Comparison of ENCODE assay signal across 1 cellular context in the genomic region with DNA sequence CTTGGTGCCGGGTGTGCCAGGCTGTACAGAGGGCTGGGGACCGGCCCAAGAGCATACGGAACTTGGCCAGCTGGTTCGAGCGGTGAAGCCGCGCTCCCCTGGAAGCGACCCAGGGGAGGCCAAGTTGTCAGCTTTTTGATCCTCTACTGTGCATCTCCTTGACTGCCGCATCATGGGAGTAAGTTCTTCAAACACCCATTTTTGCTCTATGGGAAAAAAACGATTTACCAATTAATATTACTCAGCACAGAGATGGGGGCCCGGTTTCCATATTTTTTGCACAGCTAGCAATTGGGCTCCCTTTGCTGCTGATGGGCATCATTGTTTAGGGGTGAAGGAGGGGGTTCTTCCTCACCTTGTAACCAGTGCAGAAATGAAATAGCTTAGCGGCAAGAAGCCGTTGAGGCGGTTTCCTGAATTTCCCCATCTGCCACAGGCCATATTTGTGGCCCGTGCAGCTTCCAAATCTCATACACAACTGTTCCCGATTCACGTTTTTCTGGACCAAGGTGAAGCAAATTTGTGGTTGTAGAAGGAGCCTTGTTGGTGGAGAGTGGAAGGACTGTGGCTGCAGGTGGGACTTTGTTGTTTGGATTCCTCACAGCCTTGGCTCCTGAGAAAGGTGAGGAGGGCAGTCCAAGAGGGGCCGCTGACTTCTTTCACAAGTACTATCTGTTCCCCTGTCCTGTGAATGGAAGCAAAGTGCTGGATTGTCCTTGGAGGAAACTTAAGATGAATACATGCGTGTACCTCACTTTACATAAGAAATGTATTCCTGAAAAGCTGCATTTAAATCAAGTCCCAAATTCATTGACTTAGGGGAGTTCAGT.
TF ChIP-seq lines count a peak whose summit lies in the region.

No MANE protein-coding gene starts in this region.

TF ChIP-seq in endothelial cell of umbilical vein, 7 proteins besides CTCF, POLR2A, EP300 and RAD21 (continued from another document):
- TF ChIP-seq, protein P1, sequence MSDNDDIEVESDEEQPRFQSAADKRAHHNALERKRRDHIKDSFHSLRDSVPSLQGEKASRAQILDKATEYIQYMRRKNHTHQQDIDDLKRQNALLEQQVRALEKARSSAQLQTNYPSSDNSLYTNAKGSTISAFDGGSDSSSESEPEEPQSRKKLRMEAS (IDR thresholded peaks at IDR 0.05; ENCODE audit: insufficient read depth, insufficient read length), result no peak
- TF ChIP-seq GATA2 (IDR thresholded peaks at IDR 0.05; ENCODE audit: insufficient read depth, insufficient read length, low read depth, low read length) (no peak), EZH2 (IDR thresholded peaks at IDR 0.05; ENCODE audit: borderline replicate concordance, low read depth, low read length, severe bottlenecking) (no peak), JUN (IDR thresholded peaks at IDR 0.05; ENCODE audit: borderline replicate concordance, insufficient read depth, insufficient read length, low read depth) (no peak)
TF ChIP-seq in endothelial cell of umbilical vein: peak in this region for 0.
